Comparison of ENCODE assay signal across 8 cellular contexts in the genomic region with DNA sequence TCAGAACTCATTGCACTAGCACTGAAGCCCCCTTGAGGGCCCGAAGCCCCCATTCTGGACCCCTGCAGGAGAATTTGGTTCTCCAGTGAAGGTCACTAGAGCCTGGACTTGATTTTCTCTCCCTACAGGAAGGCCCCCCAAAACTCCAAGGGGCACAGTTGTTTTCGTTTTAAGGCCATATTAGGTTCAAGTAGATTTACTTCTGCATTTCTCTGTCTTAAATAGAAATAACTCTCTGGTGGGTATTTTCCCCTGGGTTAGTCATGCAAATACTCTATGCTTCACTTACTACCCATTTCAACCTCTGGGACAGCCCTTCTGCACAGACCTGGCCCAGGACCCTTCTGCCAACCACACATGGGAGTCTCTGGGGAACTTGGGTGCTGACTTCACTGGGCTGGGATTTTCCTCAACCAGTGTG.
DNase-seq lines count a peak whose midpoint lies in the region; ATAC-seq and TF ChIP-seq lines count a peak whose summit lies in the region.

No MANE protein-coding gene starts in this region.

- in situ Hi-C loops in KBM-7 (cut with MboI; ENCODE audit: low pct_unique_long_range_greater_than_20kb, low sequenced_read_pairs): loop anchor here (10.0 kb wide), 1 partner anchor 130 kb away; no protein-coding TSS in a partner anchor

- DNase-seq in KBM-7 (peak; percentile 61), SW480 (ENCODE audit: low spot score) (no peak), NCI-H2107 treated with DMSO at 0.1 percent for 48 hours (lab: John Stamatoyannopoulos, UW; ENCODE audit: unreplicated experiment) (no peak), cortex of kidney (lab: John Stamatoyannopoulos, UW) (no peak)

- TF ChIP-seq POLR2A in GM18505 (IDR thresholded peaks at IDR 0.05; ENCODE audit: borderline replicate concordance, extremely low read depth, insufficient read depth, insufficient read length): peak; percentile 45

- H3K27me3 ChIP-seq in duodenal mucosa (ENCODE audit: control insufficient read depth in 1 of 2, insufficient read depth in 2 of 2, low read length in 2 of 2): no peaks in the 10 kb centered on the region

- H3K27ac ChIP-seq in duodenal mucosa (ENCODE audit: low read depth, low read length): peak overlapping the region; percentile 90
- peak overlapping the region in 17 of 21 experiments; percentile 81 to 99 (median 92) for H3K27ac ChIP-seq in skin epidermis

- H3K4me3 ChIP-seq in duodenal mucosa (ENCODE audit: low read depth in 1 of 2, low read length in 2 of 2) (peak overlapping the region in 1 of 2 donors; percentile 74), skin epidermis (peak overlapping the region in 1 of 7 experiments; percentile 43)

- peak overlapping the region in 1 of 2 donors; percentile 95 for H3K9ac ChIP-seq in duodenal mucosa (ENCODE audit: low read depth in 1 of 2, low read length in 2 of 2)

- no peaks in the 10 kb centered on the region for H3K36me3 ChIP-seq in duodenal mucosa (ENCODE audit: control insufficient read depth in 1 of 2, insufficient read depth in 2 of 2, low read length in 2 of 2)

- ATAC-seq in GM18505 (IDR thresholded peaks at IDR 0.05; ENCODE audit: unreplicated experiment) (peak; percentile 46), GM21619 (IDR thresholded peaks at IDR 0.05; ENCODE audit: unreplicated experiment) (peak; percentile 56)

- H3K9me3 ChIP-seq in duodenal mucosa (ENCODE audit: control insufficient read depth in 1 of 2, low read length in 2 of 2): no peaks in the 10 kb centered on the region

- H3K4me1 ChIP-seq in duodenal mucosa (ENCODE audit: control insufficient read depth in 1 of 2, insufficient read depth in 2 of 2, low read length in 2 of 2): peaks cover 8 to 9% of the 10 kb centered on the region in 2 donors
